22 cellular contexts compared by ENCODE assay signal in genomic region chr3:115478359-115478758, GRCh38.
"Had no signal": no experiment of that assay in that cellular context is flagged by ENCODE, and none has a peak within 500 bp of the region (broad histone marks: within the 10 kb centered on the region; RNA-seq: fewer than 3 reads in every experiment).

No MANE protein-coding gene starts in this region.

- ATAC-seq: left lobe of liver; lower lobe of right lung; naive thymus-derived CD4-positive, alpha-beta T cell; sciatic nerve; stimulated activated naive B cell treated with anti-CD40 and anti-IgM and Interleukin-4, amounts not matched to agents 10 μg/mL and 1 μg/mL and 100 μg/mL, for 72 hours had no signal

- H3K4me3 ChIP-seq: breast epithelium, hepatocyte, lower lobe of right lung, transverse colon, uterus had no signal

- H3K4me1 ChIP-seq: breast epithelium, lower lobe of right lung, transverse colon, uterus had no signal

- H3K9me3 ChIP-seq: breast epithelium, lower lobe of right lung, transverse colon, uterus had no signal

- H3K27ac ChIP-seq: breast epithelium, hepatocyte, lower lobe of right lung, transverse colon, uterus had no signal

- H3K27me3 ChIP-seq: breast epithelium, hepatocyte, transverse colon, uterus had no signal

- DNase-seq: activated CD4-positive, alpha-beta memory T cell treated with anti-CD3 and anti-CD28 coated beads for 36 hours; activated CD4-positive, alpha-beta T cell treated with anti-CD3 and anti-CD28 coated beads for 48 hours; activated naive CD4-positive, alpha-beta T cell treated with anti-CD3 and anti-CD28 coated beads for 36 hours; activated naive CD8-positive, alpha-beta T cell treated with anti-CD3 and anti-CD28 coated beads, Interleukin-2, amount 10 ng/mL, durations not matched to agents 7 days and 5 days; activated T-cell treated with anti-CD3 and anti-CD28 coated beads, Interleukin-2, amount 50 U/mL, for 48 hours; amniotic stem cell; effector memory CD4-positive, alpha-beta T cell; foreskin melanocyte; glutamatergic neuron; immature natural killer cell; lower lobe of right lung; mesendoderm; naive thymus-derived CD4-positive, alpha-beta T cell; stimulated activated CD4-positive, alpha-beta T cell treated with anti-CD3 and anti-CD28 coated beads, Interleukin-2, amount 100 ng/mL, for 48 hours; stimulated activated CD8-positive, alpha-beta memory T cell treated with anti-CD3 and anti-CD28 coated beads, Interleukin-4, amount 100 ng/mL, for 48 hours; stimulated activated naive B cell treated with anti-CD40 and anti-IgM and Interleukin-4, amounts not matched to agents 10 μg/mL and 1 μg/mL and 100 μg/mL, for 72 hours; transverse colon; uterus had no signal

- H3K36me3 ChIP-seq: breast epithelium, lower lobe of right lung, transverse colon, uterus had no signal
